Comparison of ENCODE assay signal across 18 cellular contexts in the genomic region with DNA sequence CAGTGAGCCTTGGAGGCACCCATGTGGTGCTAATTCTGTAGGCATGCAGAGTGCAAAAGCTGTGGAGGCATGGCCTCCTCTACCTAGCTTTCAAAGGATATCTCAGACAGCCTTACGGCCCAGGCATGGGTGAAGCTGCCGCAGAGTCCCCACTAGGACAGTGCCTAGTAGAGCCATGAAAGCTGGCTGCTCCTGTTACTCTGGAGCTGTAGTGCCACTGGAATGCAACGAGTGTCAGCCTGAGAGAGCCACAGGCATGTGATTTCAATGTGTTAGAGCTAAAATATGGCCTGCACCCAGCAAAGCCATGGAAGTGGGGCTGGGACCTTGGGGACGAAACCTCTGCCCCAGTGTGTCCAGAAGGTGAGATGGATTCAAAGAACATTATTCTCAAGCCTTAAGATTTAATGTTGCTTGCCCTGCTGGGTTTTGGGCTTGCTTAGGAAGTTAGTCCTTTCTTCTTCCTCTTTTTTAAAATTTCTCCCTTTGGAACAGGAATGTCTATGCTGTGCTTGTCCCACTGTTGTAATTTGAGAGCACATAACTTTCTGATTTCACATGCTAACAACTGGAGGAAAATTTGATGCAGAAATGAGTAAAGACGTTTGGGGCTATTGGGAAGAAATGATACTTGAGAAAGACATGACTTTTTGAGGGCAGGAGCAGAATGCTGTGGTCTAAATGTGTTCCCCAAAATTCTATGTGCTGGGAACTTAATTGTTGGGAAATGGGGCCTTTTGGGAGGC.
DNase-seq lines count a peak whose midpoint lies in the region; ATAC-seq lines count a peak whose summit lies in the region.
"Had no signal": no experiment of that assay in that cellular context is flagged by ENCODE, and none has a peak within 500 bp of the region (broad histone marks: within the 10 kb centered on the region; RNA-seq: fewer than 3 reads in every experiment).

No MANE protein-coding gene starts in this region.

- H2BK12ac ChIP-seq in mesenchymal stem cell (ENCODE audit: low read length in 2 of 2): peak overlapping the region in 1 of 2 experiments; percentile 23

- peak overlapping the region; percentile 14 for H2AK5ac ChIP-seq in mesenchymal stem cell (ENCODE audit: low read length, severe bottlenecking)

- H3K14ac ChIP-seq in mesenchymal stem cell (ENCODE audit: low read length in 2 of 2): no peak overlapping the region

- H2BK120ac ChIP-seq in mesenchymal stem cell (ENCODE audit: low read depth, low read length): no peak overlapping the region

- no peak overlapping the region for H2BK5ac ChIP-seq in mesenchymal stem cell (ENCODE audit: low read depth, low read length, poor library complexity, severe bottlenecking)

- no peaks in the 10 kb centered on the region for H3K9me3 ChIP-seq in mesenchymal stem cell (ENCODE audit: control insufficient read depth, low read length)
- H3K9me3 ChIP-seq: MG63 had no signal

- 82% methylated on average over 5 of the region's 5 CpGs for WGBS in mesenchymal stem cell

- H3K27me3 ChIP-seq in mesenchymal stem cell (ENCODE audit: control insufficient read depth in 1 of 2, insufficient read depth in 1 of 2, low read length in 2 of 2): peaks cover 0 to 5% of the 10 kb centered on the region in 2 experiments
- H3K27me3 ChIP-seq: MG63 had no signal

- DNase-seq in AG08395 (ENCODE audit: low spot score) (peak; percentile 61), HCEC 1CT (peak; percentile 35), astrocyte of the hippocampus (ENCODE audit: low read depth, low spot score) (peak; percentile 55), mesenchymal stem cell (no peak), NCI-H1092 (lab: John Stamatoyannopoulos, UW) (no peak)
- no peak for DNase-seq in effector CD8-positive, alpha-beta T cell (lab: John Stamatoyannopoulos, UW)
- no peak for DNase-seq in stimulated activated CD4-positive, alpha-beta T cell treated with anti-CD3 and anti-CD28 coated beads, Interleukin-1b, Interleukin-23, amount 100 ng/mL, for 48 hours
- DNase-seq: 8988T, COR-L47, DMS153, KG1, MG63, NCI-H1105, NCI-H1694 treated with DMSO at 0.1 percent for 48 hours, NCI-H2171 treated with DMSO at 0.1 percent for 48 hours, NCI-H82 had no signal

- H3K23ac ChIP-seq in mesenchymal stem cell (ENCODE audit: low read length in 2 of 2): no peak overlapping the region

- no peak overlapping the region for H3K4me2 ChIP-seq in mesenchymal stem cell (ENCODE audit: low read length, poor library complexity, severe bottlenecking)

- no peak overlapping the region for H4K8ac ChIP-seq in mesenchymal stem cell (ENCODE audit: low read length)

- no peak overlapping the region for H3K4me3 ChIP-seq in mesenchymal stem cell (ENCODE audit: insufficient read depth in 1 of 2, low read depth in 1 of 2, low read length in 2 of 2)
- H3K4me3 ChIP-seq: MG63 had no signal

- H2BK15ac ChIP-seq in mesenchymal stem cell (ENCODE audit: low read depth, poor library complexity, severe bottlenecking): no peak overlapping the region

- H3K79me1 ChIP-seq in mesenchymal stem cell (replicated peaks; ENCODE audit: low read length, poor library complexity, severe bottlenecking): no peaks in the 10 kb centered on the region

- no peak for ATAC-seq in GM18498 (IDR thresholded peaks at IDR 0.05; ENCODE audit: unreplicated experiment)
- ATAC-seq: Right ventricle myocardium inferior had no signal

- no peak overlapping the region for H3K9ac ChIP-seq in mesenchymal stem cell (ENCODE audit: low read length)

- H3K4ac ChIP-seq in mesenchymal stem cell (ENCODE audit: low read depth in 1 of 2, low read length in 2 of 2): no peak overlapping the region

- no peak overlapping the region for H3K18ac ChIP-seq in mesenchymal stem cell (ENCODE audit: low read depth in 1 of 2, low read length in 2 of 2)

- H2AFZ ChIP-seq in mesenchymal stem cell (ENCODE audit: low read depth, low read length): no peak overlapping the region

- H3K36me3 ChIP-seq in mesenchymal stem cell (ENCODE audit: control insufficient read depth in 1 of 2, insufficient read depth in 2 of 2, low read depth in 1 of 2, low read length in 2 of 2): no peaks in the 10 kb centered on the region
- H3K36me3 ChIP-seq: MG63 had no signal

- no peak overlapping the region for H4K91ac ChIP-seq in mesenchymal stem cell (ENCODE audit: low read length)

- peaks cover 4% of the 10 kb centered on the region for H3K4me1 ChIP-seq in mesenchymal stem cell (ENCODE audit: control insufficient read depth, insufficient read depth, low read depth, low read length)

- no peak overlapping the region for H3K27ac ChIP-seq in mesenchymal stem cell (ENCODE audit: low read length, poor library complexity, severe bottlenecking)

Comparison
In these comparisons a context has a peak if more than half of its experiments do, and no peak if none do; other contexts are left out.
1. DNase-seq: peak in AG08395 (single experiment), HCEC 1CT (single experiment) and astrocyte of the hippocampus (single experiment); none in mesenchymal stem cell (single experiment), NCI-H1092 (single experiment), effector CD8-positive, alpha-beta T cell (single experiment) and stimulated activated CD4-positive, alpha-beta T cell treated with anti-CD3 and anti-CD28 coated beads, Interleukin-1b, Interleukin-23, amount 100 ng/mL, for 48 hours (single experiment).